ENCODE assay signal across 8 cellular contexts in genomic region chr11:65858354-65859133, GRCh38. TPM values are rescaled to one million over a fixed set of nuclear protein-coding genes. Genes with fewer than 3 reads are reported as not detected.
DNase-seq lines count a peak whose midpoint lies in the region; ATAC-seq and TF ChIP-seq lines count a peak whose summit lies in the region.

No MANE protein-coding gene starts in this region.

- H3K36me3 Mint-ChIP-seq in stimulated activated memory B cell treated with anti-CD40 and anti-IgM and Interleukin-4, amounts not matched to agents 10 μg/mL and 1 μg/mL and 100 μg/mL, for 72 hours: peaks cover 48% of the 10 kb centered on the region

- DNase-seq in heart right ventricle (no peak), left ventricle myocardium superior (no peak), left ventricle myocardium inferior (no peak)

- H3K4me3 ChIP-seq in heart right ventricle (peak overlapping the region; percentile 37 to 100 (median 99)), left ventricle myocardium inferior (peak overlapping the region; percentile 80)

- 0 to 1% methylated on average over 32 of the region's 32 CpGs for WGBS in heart right ventricle, 2 donors

- peak in 3 of 8 donors; percentile 76 to 81 (median 80) for ATAC-seq in heart right ventricle
- ATAC-seq in left ventricle myocardium superior: no peak
- no peak for ATAC-seq in stimulated activated memory B cell treated with anti-CD40 and anti-IgM and Interleukin-4, amounts not matched to agents 10 μg/mL and 1 μg/mL and 100 μg/mL, for 72 hours
- no peak for ATAC-seq in HG03521 (IDR thresholded peaks at IDR 0.05; ENCODE audit: unreplicated experiment)
- no peak for ATAC-seq in GM19324 (IDR thresholded peaks at IDR 0.05; ENCODE audit: low FRiP score, unreplicated experiment)
- ATAC-seq in GM21717 (IDR thresholded peaks at IDR 0.05; ENCODE audit: unreplicated experiment): no peak

- peaks cover 74% of the 10 kb centered on the region for H3K4me1 Mint-ChIP-seq in stimulated activated memory B cell treated with anti-CD40 and anti-IgM and Interleukin-4, amounts not matched to agents 10 μg/mL and 1 μg/mL and 100 μg/mL, for 72 hours

- peak overlapping the region; percentile 90 for H3K4me3 Mint-ChIP-seq in stimulated activated memory B cell treated with anti-CD40 and anti-IgM and Interleukin-4, amounts not matched to agents 10 μg/mL and 1 μg/mL and 100 μg/mL, for 72 hours

- H3K4me1 ChIP-seq in heart right ventricle (peaks cover 12 to 66% (median 51%) of the 10 kb centered on the region in 9 donors), left ventricle myocardium inferior (peaks cover 89% of the 10 kb centered on the region)

- no peaks in the 10 kb centered on the region for H3K27me3 ChIP-seq in heart right ventricle
- H3K27me3 ChIP-seq in left ventricle myocardium inferior (ENCODE audit: low read depth): no peaks in the 10 kb centered on the region

- H3K27ac ChIP-seq in heart right ventricle: peak overlapping the region; percentile 90 to 100 (median 98)
- peak overlapping the region; percentile 100 for H3K27ac ChIP-seq in VCaP
- H3K27ac ChIP-seq in left ventricle myocardium inferior (replicated peaks): peak overlapping the region; percentile 97

- no peaks in the 10 kb centered on the region for H3K27me3 Mint-ChIP-seq in stimulated activated memory B cell treated with anti-CD40 and anti-IgM and Interleukin-4, amounts not matched to agents 10 μg/mL and 1 μg/mL and 100 μg/mL, for 72 hours

- H3K36me3 ChIP-seq in heart right ventricle (peaks cover 6 to 53% (median 35%) of the 10 kb centered on the region in 9 donors), left ventricle myocardium inferior (peaks cover 51% of the 10 kb centered on the region)

- TF ChIP-seq CTCF in heart right ventricle (IDR thresholded peaks at IDR 0.05) (no peak), VCaP (conservative IDR thresholded peaks at IDR 0.05) (no peak; the same call in 1 of the 2 replicates), left ventricle myocardium inferior (IDR thresholded peaks at IDR 0.05; ENCODE audit: borderline replicate concordance) (no peak)

- intact Hi-C loops in heart right ventricle (cut with DNase I): loop anchor here in 4 of 10 donors (1.0 to 2.0 kb wide), 3 partner anchors 30 to 31 kb away; partner anchors contain the start of gene FIBP (in 3 of the 4)
- intact Hi-C loops in left ventricle myocardium superior (cut with micrococcal nuclease): no loop called here
- intact Hi-C loops in left ventricle myocardium inferior (cut with micrococcal nuclease): no loop called here

- no peaks in the 10 kb centered on the region for H3K9me3 Mint-ChIP-seq in stimulated activated memory B cell treated with anti-CD40 and anti-IgM and Interleukin-4, amounts not matched to agents 10 μg/mL and 1 μg/mL and 100 μg/mL, for 72 hours

- H3K27ac Mint-ChIP-seq in stimulated activated memory B cell treated with anti-CD40 and anti-IgM and Interleukin-4, amounts not matched to agents 10 μg/mL and 1 μg/mL and 100 μg/mL, for 72 hours: peak overlapping the region; percentile 97

- H3K9me3 ChIP-seq in heart right ventricle (no peaks in the 10 kb centered on the region), left ventricle myocardium inferior (replicated peaks) (no peaks in the 10 kb centered on the region)

RNA-seq across cellular contexts. Expression of gene CFL1, which starts 0.6 kb away (rescaled TPM):
- total RNA-seq in heart right ventricle (100 to 1,000 TPM; 281 to 672 (median 320) TPM), left ventricle myocardium superior (334 TPM), left ventricle myocardium inferior (299 TPM)
- polyA plus RNA-seq in heart right ventricle: 100 to 1,000 TPM; 159 to 962 TPM

RNA-seq across cellular contexts. Expression of gene MUS81, which starts 1.7 kb away (rescaled TPM):
- total RNA-seq in heart right ventricle (10 to 100 TPM; 20.3 to 38.8 (median 27.0) TPM), left ventricle myocardium superior (37.8 TPM), left ventricle myocardium inferior (31.5 TPM)
- 100 to 1,000 TPM in 1 of 2 donors, 10 to 100 TPM in 1; 54.4 to 111 TPM for polyA plus RNA-seq in heart right ventricle

RNA-seq across cellular contexts. Expression of gene EFEMP2, which starts 14.1 kb away (rescaled TPM):
- total RNA-seq in heart right ventricle (100 to 1,000 TPM in 3 of 10 donors, 10 to 100 TPM in 7; 79.4 to 112 (median 89.6) TPM), left ventricle myocardium superior (95.2 TPM), left ventricle myocardium inferior (85.1 TPM)
- polyA plus RNA-seq in heart right ventricle: 100 to 1,000 TPM in 1 of 2 donors, 10 to 100 TPM in 1; 54.8 to 133 TPM

RNA-seq across cellular contexts. Expression of gene CTSW, which starts 21.1 kb away (rescaled TPM):
- total RNA-seq in heart right ventricle (1 to 10 TPM in 2 of 10 donors, under 1 TPM in 7, not detected in 1; 0.20 to 7.9 (median 0.55) TPM), left ventricle myocardium superior (1.1 TPM), left ventricle myocardium inferior (0.49 TPM)
- polyA plus RNA-seq in heart right ventricle: under 1 TPM; 0.17 to 0.88 TPM

RNA-seq across cellular contexts. Expression of gene SNX32, which starts 24.8 kb away (rescaled TPM):
- total RNA-seq in heart right ventricle (under 1 TPM in 5 of 10 donors, not detected in 5; 0.13 to 0.32 (median 0.21) TPM), left ventricle myocardium superior (not detected), left ventricle myocardium inferior (not detected)
- under 1 TPM; 0.51 to 0.58 TPM for polyA plus RNA-seq in heart right ventricle
